ENCODE assay signal across 8 cellular contexts in genomic region chr1:225896937-225897549, GRCh38. TPM values are rescaled to one million over a fixed set of nuclear protein-coding genes. Genes with fewer than 3 reads are reported as not detected.
DNase-seq lines count a peak whose midpoint lies in the region; ATAC-seq and TF ChIP-seq lines count a peak whose summit lies in the region.

No MANE protein-coding gene starts in this region.

- peak overlapping the region; percentile 52 to 70 for H3K27ac Mint-ChIP-seq in natural killer cell treated with Interleukin-12 subunit alpha and Interleukin-12 subunit beta and Interleukin-15 and Interleukin-18, amount 100 ng/mL, for 72 hours

- CTCF ChIA-PET in Panc1 (lab: Charles Lee), result no interaction called here

- no peaks in the 10 kb centered on the region for H3K9me3 Mint-ChIP-seq in natural killer cell treated with Interleukin-12 subunit alpha and Interleukin-12 subunit beta and Interleukin-15 and Interleukin-18, amount 100 ng/mL, for 72 hours

- DNase-seq in Panc1 (ENCODE audit: low read depth, low spot score) (no peak), dedifferentiated amniotic fluid mesenchymal stem cell (ENCODE audit: extremely low spot score) (no peak), amniotic stem cell (lab: John Stamatoyannopoulos, UW) (no peak), KBM-7 (no peak)
- peak; percentile 55 for DNase-seq in activated naive CD4-positive, alpha-beta T cell treated with anti-CD3 and anti-CD28 coated beads, Interleukin-2, amount 50 U/mL, for 16 hours
- DNase-seq in natural killer cell treated with Interleukin-12 subunit alpha and Interleukin-12 subunit beta and Interleukin-15 and Interleukin-18, amount 100 ng/mL, for 72 hours (ENCODE audit: low spot score), result peak; percentile 77

- no peaks in the 10 kb centered on the region for H3K36me3 ChIP-seq in Panc1 (ENCODE audit: control insufficient read depth, insufficient read depth, low read length)

- H3K4me1 Mint-ChIP-seq in natural killer cell treated with Interleukin-12 subunit alpha and Interleukin-12 subunit beta and Interleukin-15 and Interleukin-18, amount 100 ng/mL, for 72 hours (ENCODE audit: low read depth in 2 of 2), result peaks cover 18 to 25% of the 10 kb centered on the region in 2 donors

- POLR2A ChIA-PET in Panc1 (lab: Charles Lee), result no interaction called here

- no peak overlapping the region for H3K4me3 ChIP-seq in Panc1 (ENCODE audit: low read depth in 2 of 2, low read length in 2 of 2)

- no peak for TF ChIP-seq CTCF in Panc1 (IDR thresholded peaks at IDR 0.05)

- H3K27me3 ChIP-seq in Panc1 (ENCODE audit: control insufficient read depth, insufficient read depth, low read length), result no peaks in the 10 kb centered on the region

- ATAC-seq in HG03045 (IDR thresholded peaks at IDR 0.05; ENCODE audit: unreplicated experiment), result peak; percentile 100
- ATAC-seq in Panc1, result peak; percentile 93
- peak; percentile 95 to 96 for ATAC-seq in natural killer cell treated with Interleukin-12 subunit alpha and Interleukin-12 subunit beta and Interleukin-15 and Interleukin-18, amount 100 ng/mL, for 72 hours

- H3K27me3 Mint-ChIP-seq in natural killer cell treated with Interleukin-12 subunit alpha and Interleukin-12 subunit beta and Interleukin-15 and Interleukin-18, amount 100 ng/mL, for 72 hours, result peaks cover 0 to 3% of the 10 kb centered on the region in 2 donors

- no TSS peak for BruUV-seq in Panc1 (replicated peaks; lab: Mats Ljungman, UMichigan)

- in situ Hi-C loops in Panc1 (cut with HindIII; ENCODE audit: low pct_unique_long_range_greater_than_20kb, low sequenced_read_pairs) (no loop called here), KBM-7 (cut with MboI; ENCODE audit: low pct_unique_long_range_greater_than_20kb, low sequenced_read_pairs) (no loop called here)

- H3K36me3 Mint-ChIP-seq in natural killer cell treated with Interleukin-12 subunit alpha and Interleukin-12 subunit beta and Interleukin-15 and Interleukin-18, amount 100 ng/mL, for 72 hours, result no peaks in the 10 kb centered on the region

- peaks cover 5% of the 10 kb centered on the region for H3K4me1 ChIP-seq in Panc1 (ENCODE audit: control insufficient read depth, insufficient read depth, low read length)

- TF ChIP-seq POLR2A in GM19099 (IDR thresholded peaks at IDR 0.05; ENCODE audit: extremely low read depth, insufficient read length, low read depth), result peak; percentile 27

- H3K4me3 Mint-ChIP-seq in natural killer cell treated with Interleukin-12 subunit alpha and Interleukin-12 subunit beta and Interleukin-15 and Interleukin-18, amount 100 ng/mL, for 72 hours, result peak overlapping the region; percentile 44

- intact Hi-C loops in Panc1 (cut with micrococcal nuclease; ENCODE audit: unreplicated experiment), result no loop called here

- peak overlapping the region; percentile 17; the same call in 1 of the 2 replicates for H3K27ac ChIP-seq in Panc1 (ENCODE audit: low read length)

- H3K9me3 ChIP-seq in Panc1 (ENCODE audit: control insufficient read depth, insufficient read depth, low read depth, low read length), result no peaks in the 10 kb centered on the region

RNA-seq across cellular contexts. Expression of gene LEFTY1, which starts 8.1 kb away (rescaled TPM):
- not detected for total RNA-seq in Panc1 (2021; ENCODE audit: unreplicated experiment)
- 0.29 TPM for polyA plus RNA-seq in Panc1 (2012; ENCODE audit: insufficient read length)
- total RNA-seq in natural killer cell treated with Interleukin-12 subunit alpha and Interleukin-12 subunit beta and Interleukin-15 and Interleukin-18, amount 100 ng/mL, for 72 hours, result not detected

RNA-seq across cellular contexts. Expression of gene TMEM63A, which starts 14.9 kb away (rescaled TPM):
- 31.4 TPM for total RNA-seq in Panc1 (2021; ENCODE audit: unreplicated experiment)
- polyA plus RNA-seq in Panc1 (2012; ENCODE audit: insufficient read length), result 22.7 TPM
- total RNA-seq in natural killer cell treated with Interleukin-12 subunit alpha and Interleukin-12 subunit beta and Interleukin-15 and Interleukin-18, amount 100 ng/mL, for 72 hours, result 10 to 100 TPM; 42.7 to 53.6 TPM

RNA-seq across cellular contexts. Expression of gene PYCR2, which starts 27.0 kb away (rescaled TPM):
- 74.4 TPM for total RNA-seq in Panc1 (2021; ENCODE audit: unreplicated experiment)
- 116 TPM for polyA plus RNA-seq in Panc1 (2012; ENCODE audit: insufficient read length)
- total RNA-seq in natural killer cell treated with Interleukin-12 subunit alpha and Interleukin-12 subunit beta and Interleukin-15 and Interleukin-18, amount 100 ng/mL, for 72 hours, result 100 to 1,000 TPM; 102 to 127 TPM

RNA-seq across cellular contexts. Expression of gene LEFTY2, which starts 44.0 kb away (rescaled TPM):
- not detected for total RNA-seq in Panc1 (2021; ENCODE audit: unreplicated experiment)
- not detected for polyA plus RNA-seq in Panc1 (2012; ENCODE audit: insufficient read length)
- total RNA-seq in natural killer cell treated with Interleukin-12 subunit alpha and Interleukin-12 subunit beta and Interleukin-15 and Interleukin-18, amount 100 ng/mL, for 72 hours, result not detected

Comparison
In these comparisons a context has a peak if more than half of its experiments do, and no peak if none do; other contexts are left out.
1. DNase-seq: peak in activated naive CD4-positive, alpha-beta T cell treated with anti-CD3 and anti-CD28 coated beads, Interleukin-2, amount 50 U/mL, for 16 hours (single experiment) and natural killer cell treated with Interleukin-12 subunit alpha and Interleukin-12 subunit beta and Interleukin-15 and Interleukin-18, amount 100 ng/mL, for 72 hours (single experiment); none in Panc1 (single experiment), dedifferentiated amniotic fluid mesenchymal stem cell (single experiment), amniotic stem cell (single experiment) and KBM-7 (single experiment).
2. Peak in every context shown above with its lines, with median percentiles within 50 percentile points of each other: ATAC-seq.